In the genomic region with DNA sequence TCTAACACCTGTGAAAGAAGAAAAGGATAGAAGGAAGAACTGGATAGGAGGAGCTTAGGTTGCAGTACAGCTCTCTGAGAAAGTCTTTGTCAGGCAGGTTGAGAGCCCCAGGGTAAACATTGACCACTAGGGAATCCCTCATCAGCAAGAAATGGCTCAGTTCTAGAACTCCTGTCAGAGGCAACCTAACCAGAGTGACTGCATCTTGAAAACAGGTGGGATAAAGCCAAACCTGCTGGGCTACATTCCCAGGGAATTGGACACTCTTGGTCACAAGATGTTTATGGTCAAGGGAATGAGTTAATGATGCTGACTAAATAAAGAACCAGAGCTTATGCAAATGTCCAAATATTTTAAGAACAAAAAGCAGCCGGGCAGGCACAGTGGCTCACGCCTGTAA, we compare ENCODE assay signal across 23 cellular contexts.
"Had no signal": no experiment of that assay in that cellular context is flagged by ENCODE, and none has a peak within 500 bp of the region (broad histone marks: within the 10 kb centered on the region; RNA-seq: fewer than 3 reads in every experiment).

No MANE protein-coding gene starts in this region.

- ATAC-seq: activated CD4-positive, alpha-beta T cell treated with anti-CD3 and anti-CD28 coated beads for 36 hours; activated naive CD8-positive, alpha-beta T cell treated with anti-CD3 and anti-CD28 coated beads, Interleukin-2, amount 50 U/mL, for 24 hours; activated T-cell treated with anti-CD3 and anti-CD28 coated beads, Interleukin-2, amount 50 U/mL, for 72 hours; left colon; naive thymus-derived CD8-positive, alpha-beta T cell; right lobe of liver; stimulated activated effector memory CD8-positive, alpha-beta T cell treated with anti-CD3 and anti-CD28 coated beads, Interleukin-12 subunit alpha, Interleukin-12 subunit beta, amount 100 ng/mL, for 72 hours; stimulated activated naive CD8-positive, alpha-beta T cell treated with anti-CD3 and anti-CD28 coated beads, Interleukin-15, amount 100 ng/mL, for 72 hours had no signal

- H3K27me3 ChIP-seq: esophagus muscularis mucosa, neural progenitor cell, right lobe of liver, vagina had no signal

- H3K36me3 ChIP-seq: esophagus muscularis mucosa, neural progenitor cell, right lobe of liver, tibial nerve, vagina had no signal

- H3K27ac ChIP-seq: right lobe of liver, skin epidermis, tibial nerve, vagina had no signal

- H3K4me3 ChIP-seq: esophagus muscularis mucosa, neural progenitor cell, right lobe of liver, skin epidermis, tibial nerve, vagina had no signal

- DNase-seq: activated B cell treated with CpG ODN at 0.5 μM for 24 hours; activated CD4-positive, alpha-beta T cell treated with anti-CD3 and anti-CD28 coated beads for 36 hours; activated CD4-positive, alpha-beta T cell treated with anti-CD3 and anti-CD28 coated beads, Interleukin-2, amount 50 U/mL, for 48 hours; activated effector memory CD4-positive, alpha-beta T cell treated with Interleukin-2 at 50 U/mL for 16 hours; activated naive CD4-positive, alpha-beta T cell treated with anti-CD3 and anti-CD28 coated beads, Interleukin-2, amount 50 U/mL, for 16 hours; activated naive CD8-positive, alpha-beta T cell treated with anti-CD3 and anti-CD28 coated beads, Interleukin-2, amount 50 U/mL, for 24 hours; activated T-cell treated with anti-CD3 and anti-CD28 coated beads, Interleukin-2, amount 50 U/mL, for 72 hours; caudate nucleus; effector CD4-positive, alpha-beta T cell; hypothalamus; left colon; naive thymus-derived CD8-positive, alpha-beta T cell; posterior cingulate gyrus; right lobe of liver; stimulated activated CD4-positive, alpha-beta T cell treated with anti-CD3 and anti-CD28 coated beads, Interleukin-2, amount 100 ng/mL, for 24 hours; stimulated activated naive CD8-positive, alpha-beta T cell treated with anti-CD3 and anti-CD28 coated beads, Interleukin-15, amount 100 ng/mL, for 72 hours; T1000 had no signal

- H3K9ac ChIP-seq: neural progenitor cell had no signal

- H3K9me3 ChIP-seq: right lobe of liver had no signal

- H3K4me1 ChIP-seq: right lobe of liver, vagina had no signal
